Comparison of ENCODE assay signal across 21 cellular contexts in genomic region chr12:23262670-23263069, GRCh38.
DNase-seq lines count a peak whose midpoint lies in the region; ATAC-seq, FAIRE-seq and TF ChIP-seq lines count a peak whose summit lies in the region.
"Had no signal": no experiment of that assay in that cellular context is flagged by ENCODE, and none has a peak within 500 bp of the region (broad histone marks: within the 10 kb centered on the region; RNA-seq: fewer than 3 reads in every experiment).

No MANE protein-coding gene starts in this region.

- no peak overlapping the region for H2AFZ ChIP-seq in osteoblast (ENCODE audit: low read length)

- H3K4me2 ChIP-seq in osteoblast (ENCODE audit: insufficient read depth, low read length), result no peak overlapping the region
- H3K4me2 ChIP-seq: BLaER1 had no signal

- CTCF ChIA-PET in HEK293 (lab: Yijun Ruan, JAX), result interaction anchor here (0.6 kb wide), 3 partner anchors 77 to 1035 kb away, joined by 3 to 6 read pairs (median 6); no protein-coding TSS in a partner anchor

- no peaks in the 10 kb centered on the region for H3K79me2 ChIP-seq in osteoblast (ENCODE audit: insufficient read depth, low read length)

- H3K4me3 ChIP-seq in HEK293 (ENCODE audit: low read depth, low read length) (no peak overlapping the region), osteoblast (ENCODE audit: insufficient read depth, low read length) (no peak overlapping the region)
- H3K4me3 ChIP-seq: BLaER1 had no signal

- no peak overlapping the region for H3K27ac ChIP-seq in HEK293 (ENCODE audit: extremely low read depth, low read depth, low read length)
- H3K27ac ChIP-seq in foreskin keratinocyte, result no peak overlapping the region
- H3K27ac ChIP-seq in osteoblast (ENCODE audit: low read depth, low read length), result no peak overlapping the region
- H3K27ac ChIP-seq: BLaER1 had no signal

- no peaks in the 10 kb centered on the region for H4K20me1 ChIP-seq in osteoblast (ENCODE audit: insufficient read depth, low read length)
- H4K20me1 ChIP-seq: BLaER1 had no signal

- peak; percentile 82 for ATAC-seq in foreskin keratinocyte
- ATAC-seq: CD8-positive, alpha-beta T cell had no signal

- FAIRE-seq in HTR-8/SVneo (lab: Jason Lieb, UNC), result peak; percentile 54
- FAIRE-seq: A204.1, D721Med, G401.6, GM12891, GM19239 had no signal

- no peaks in the 10 kb centered on the region for H3K4me1 ChIP-seq in HEK293 (ENCODE audit: control insufficient read depth, insufficient read depth, low read length)
- H3K4me1 ChIP-seq in foreskin keratinocyte, result no peaks in the 10 kb centered on the region
- no peaks in the 10 kb centered on the region for H3K4me1 ChIP-seq in osteoblast (ENCODE audit: insufficient read depth, low read length)
- H3K4me1 ChIP-seq: BE2C, Caco-2 had no signal

- H3K9me3 ChIP-seq in HEK293 (ENCODE audit: control insufficient read depth, insufficient read depth, low read depth, low read length) (no peaks in the 10 kb centered on the region), osteoblast (ENCODE audit: low read depth, low read length) (no peaks in the 10 kb centered on the region)
- H3K9me3 ChIP-seq: BE2C, BLaER1, Caco-2 had no signal

- H3K27me3 ChIP-seq in foreskin keratinocyte (no peaks in the 10 kb centered on the region), osteoblast (ENCODE audit: insufficient read depth, low read length) (no peaks in the 10 kb centered on the region)
- H3K27me3 ChIP-seq: BE2C, BLaER1 had no signal

- DNase-seq in HTR-8/SVneo (ENCODE audit: insufficient read length, low spot score) (no peak), foreskin keratinocyte (peak; percentile 4 to 64), CD1c-positive myeloid dendritic cell (ENCODE audit: extremely low spot score) (no peak), osteoblast (ENCODE audit: insufficient read length, low spot score, missing footprints) (no peak)
- DNase-seq: 8988T; ACHN; BE2C; C1 segment of cervical spinal cord; Caco-2; Calu3; CD4-positive, alpha-beta T cell; CD8-positive, alpha-beta T cell; DMS79 treated with DMSO at 0.1 percent for 48 hours; GF-D8 had no signal

- TF ChIP-seq CTCF in HEK293 (tag by site-specific recombination; IDR thresholded peaks at IDR 0.05) (no peak), foreskin keratinocyte (conservative IDR thresholded peaks at IDR 0.05) (no peak), osteoblast (IDR thresholded peaks at IDR 0.05; ENCODE audit: extremely low read depth, low read depth, low read length) (no peak)

- H3K36me3 ChIP-seq in HEK293 (ENCODE audit: control insufficient read depth in 2 of 2, insufficient read depth in 1 of 2, low read length in 2 of 2), result no peaks in the 10 kb centered on the region
- no peaks in the 10 kb centered on the region for H3K36me3 ChIP-seq in osteoblast (ENCODE audit: insufficient read depth, low read length)
- H3K36me3 ChIP-seq: BE2C, BLaER1 had no signal

- POLR2A ChIA-PET in HEK293 (lab: Yijun Ruan, JAX), result no interaction called here

TF ChIP-seq in HEK293, 187 proteins besides CTCF, POLR2A, EP300 and RAD21:
- TF ChIP-seq ZNF266 (tag by site-specific recombination; IDR thresholded peaks at IDR 0.05; ENCODE audit: low read depth), result no peak
- peak; percentile 31; the same call in 1 of the 2 replicates for TF ChIP-seq SCRT2 (tag by site-specific recombination; IDR thresholded peaks at IDR 0.05)

Comparison
In these comparisons a context has a peak if more than half of its experiments do, and no peak if none do; other contexts are left out.
1. DNase-seq: peak in foreskin keratinocyte (2 of 2); none in HTR-8/SVneo (single experiment), CD1c-positive myeloid dendritic cell (single experiment) and osteoblast (single experiment).